Comparison of ENCODE assay signal across 23 cellular contexts in genomic region chr6:149782337-149782736, GRCh38. TPM values are rescaled to one million over a fixed set of nuclear protein-coding genes. Genes with fewer than 3 reads are reported as not detected.
DNase-seq lines count a peak whose midpoint lies in the region; ATAC-seq, FAIRE-seq and TF ChIP-seq lines count a peak whose summit lies in the region.
"Had no signal": no experiment of that assay in that cellular context is flagged by ENCODE, and none has a peak within 500 bp of the region (broad histone marks: within the 10 kb centered on the region; RNA-seq: fewer than 3 reads in every experiment).

No MANE protein-coding gene starts in this region.

- in situ Hi-C loops in HepG2 (cut with HindIII; ENCODE audit: extremely low pct_ligation_motif_present, low pct_unique_long_range_greater_than_20kb) (no loop called here), Panc1 (cut with HindIII; ENCODE audit: low pct_unique_long_range_greater_than_20kb, low sequenced_read_pairs) (no loop called here)

- H3K4me3 Mint-ChIP-seq in activated CD4-positive, alpha-beta memory T cell treated with anti-CD3 and anti-CD28 coated beads for 36 hours, result no peak overlapping the region
- H3K4me3 Mint-ChIP-seq: CD4-positive, alpha-beta memory T cell had no signal

- H3K27me3 Mint-ChIP-seq in activated CD4-positive, alpha-beta memory T cell treated with anti-CD3 and anti-CD28 coated beads for 36 hours, result no peaks in the 10 kb centered on the region
- H3K27me3 Mint-ChIP-seq: CD4-positive, alpha-beta memory T cell had no signal

- intact Hi-C loops in HepG2 (cut with micrococcal nuclease; ENCODE audit: unreplicated experiment), result no loop called here
- intact Hi-C loops in right lobe of liver (cut with DNase I), result no loop called here
- intact Hi-C loops in Panc1 (cut with micrococcal nuclease; ENCODE audit: unreplicated experiment), result no loop called here
- intact Hi-C loops in left lung (cut with DNase I), result no loop called here
- intact Hi-C loops in activated CD4-positive, alpha-beta memory T cell treated with anti-CD3 and anti-CD28 coated beads for 36 hours (cut with micrococcal nuclease), result no loop called here

- H3K9ac ChIP-seq in HepG2 (ENCODE audit: insufficient read depth, low read depth, low read length), result no peak overlapping the region

- 99% methylated on average over 2 of the region's 2 CpGs for WGBS in HepG2 (ENCODE audit: low lambda C conversion rate)
- 95% methylated on average over 2 of the region's 2 CpGs for WGBS in right lobe of liver (ENCODE audit: insufficient coverage, low coverage, low lambda C conversion rate, missing lambda C conversion rate)

- TF ChIP-seq RAD21 in HepG2 (CRISPR knock-in tag; IDR thresholded peaks at IDR 0.05), result no peak

- no peaks in the 10 kb centered on the region for H4K20me1 ChIP-seq in HepG2 (ENCODE audit: insufficient read depth, low read length)

- CTCF ChIA-PET in HepG2 (lab: Yijun Ruan, JAX; ENCODE audit: low intra/inter-chr PET ratio, low total read pairs) (no interaction called here), Panc1 (lab: Charles Lee) (no interaction called here)
- CTCF ChIA-PET in activated CD4-positive, alpha-beta memory T cell treated with anti-CD3 and anti-CD28 coated beads for 36 hours (lab: Charles Lee), result no interaction called here

- TF ChIP-seq POLR2A in HepG2 (IDR thresholded peaks at IDR 0.05; ENCODE audit: insufficient read depth in 1 of 2, low read depth in 2 of 2, low read length in 2 of 2), result no peak
- no peak for TF ChIP-seq POLR2A in right lobe of liver (IDR thresholded peaks at IDR 0.05)

- no peaks in the 10 kb centered on the region for H3K4me1 Mint-ChIP-seq in activated CD4-positive, alpha-beta memory T cell treated with anti-CD3 and anti-CD28 coated beads for 36 hours (ENCODE audit: low read depth)

- H3K4me2 ChIP-seq in HepG2 (ENCODE audit: low read depth, low read length), result no peak overlapping the region

- H3K27me3 ChIP-seq in HepG2 (ENCODE audit: control insufficient read depth in 1 of 2, insufficient read depth in 2 of 2, low read length in 2 of 2) (no peaks in the 10 kb centered on the region), right lobe of liver (no peaks in the 10 kb centered on the region), Panc1 (ENCODE audit: control insufficient read depth, insufficient read depth, low read length) (no peaks in the 10 kb centered on the region), left lung (no peaks in the 10 kb centered on the region)

- no peak overlapping the region for H2AFZ ChIP-seq in HepG2 (ENCODE audit: low read length)

- no peak overlapping the region for H3K27ac ChIP-seq in HepG2 (ENCODE audit: extremely low read length, insufficient read depth, low read length)
- H3K27ac ChIP-seq in right lobe of liver, result no peak overlapping the region
- no peak overlapping the region for H3K27ac ChIP-seq in Panc1 (ENCODE audit: low read length)
- no peak overlapping the region for H3K27ac ChIP-seq in left lung
- H3K27ac ChIP-seq: SK-N-MC had no signal

- H3K36me3 ChIP-seq in HepG2 (replicated peaks in 1 of 2; ENCODE audit: control insufficient read depth in 1 of 2, insufficient read depth in 2 of 2, low read length in 2 of 2) (peaks cover 18 to 57% of the 10 kb centered on the region in 2 experiments; a peak in 4 of 5 replicates), right lobe of liver (peaks cover 0 to 24% (median 8%) of the 10 kb centered on the region in 4 donors), Panc1 (ENCODE audit: control insufficient read depth, insufficient read depth, low read length) (peaks cover 5% of the 10 kb centered on the region; the same call in 1 of the 2 replicates), left lung (peaks cover 0 to 41% of the 10 kb centered on the region in 2 donors)

- no peak for TF ChIP-seq EP300 in HepG2 (IDR thresholded peaks at IDR 0.05; ENCODE audit: low read depth in 2 of 2, low read length in 2 of 2)
- TF ChIP-seq EP300 in HepG2 (CRISPR knock-in tag; IDR thresholded peaks at IDR 0.05; ENCODE audit: borderline replicate concordance), result no peak

- H3K4me3 ChIP-seq in HepG2 (replicated peaks in 1 of 3; ENCODE audit: insufficient read depth in 1 of 3, low read depth in 2 of 3, low read length in 3 of 3) (no peak overlapping the region), right lobe of liver (no peak overlapping the region), Panc1 (ENCODE audit: low read depth in 2 of 2, low read length in 2 of 2) (no peak overlapping the region), left lung (no peak overlapping the region)
- H3K4me3 ChIP-seq: SK-N-MC had no signal

- no peaks in the 10 kb centered on the region for H3K9me3 ChIP-seq in HepG2 (ENCODE audit: low read length)
- H3K9me3 ChIP-seq in right lobe of liver, result no peaks in the 10 kb centered on the region
- no peaks in the 10 kb centered on the region for H3K9me3 ChIP-seq in Panc1 (ENCODE audit: control insufficient read depth, insufficient read depth, low read depth, low read length)
- H3K9me3 ChIP-seq in left lung, result no peaks in the 10 kb centered on the region

- no TSS peak for BruUV-seq in HepG2 (replicated peaks; lab: Mats Ljungman, UMichigan)
- BruUV-seq in Panc1 (replicated peaks; lab: Mats Ljungman, UMichigan), result TSS peak; percentile 50

- TF ChIP-seq CTCF in HepG2 (CRISPR knock-in tag; IDR thresholded peaks at IDR 0.05), result no peak
- TF ChIP-seq CTCF in right lobe of liver (IDR thresholded peaks at IDR 0.05), result no peak
- TF ChIP-seq CTCF in Panc1 (IDR thresholded peaks at IDR 0.05), result no peak
- TF ChIP-seq CTCF in left lung (IDR thresholded peaks at IDR 0.05), result no peak
- TF ChIP-seq CTCF in GM20000 (IDR thresholded peaks at IDR 0.05; ENCODE audit: extremely low read depth, missing control alignments), result no peak

- H3K36me3 Mint-ChIP-seq in activated CD4-positive, alpha-beta memory T cell treated with anti-CD3 and anti-CD28 coated beads for 36 hours, result peaks cover 11% of the 10 kb centered on the region

- H3K4me1 ChIP-seq in HepG2 (ENCODE audit: insufficient read depth, low read length), result no peaks in the 10 kb centered on the region
- H3K4me1 ChIP-seq in right lobe of liver, result no peaks in the 10 kb centered on the region
- H3K4me1 ChIP-seq in Panc1 (ENCODE audit: control insufficient read depth, insufficient read depth, low read length), result no peaks in the 10 kb centered on the region
- H3K4me1 ChIP-seq in left lung, result no peaks in the 10 kb centered on the region

- no peaks in the 10 kb centered on the region for H3K79me2 ChIP-seq in HepG2 (ENCODE audit: insufficient read depth, low read length)

- no peak overlapping the region for H3K27ac Mint-ChIP-seq in activated CD4-positive, alpha-beta memory T cell treated with anti-CD3 and anti-CD28 coated beads for 36 hours

- ATAC-seq in HepG2 (no peak), right lobe of liver (no peak), Panc1 (no peak), left lung (peak; percentile 73)
- ATAC-seq: HCT116 had no signal

- H3K9me3 Mint-ChIP-seq in activated CD4-positive, alpha-beta memory T cell treated with anti-CD3 and anti-CD28 coated beads for 36 hours, result no peaks in the 10 kb centered on the region
- H3K9me3 Mint-ChIP-seq: CD4-positive, alpha-beta memory T cell had no signal

- POLR2A ChIA-PET in HepG2 (lab: Yijun Ruan, JAX), result no interaction called here
- POLR2A ChIA-PET in Panc1 (lab: Charles Lee), result no interaction called here
- POLR2A ChIA-PET in activated CD4-positive, alpha-beta memory T cell treated with anti-CD3 and anti-CD28 coated beads for 36 hours (lab: Charles Lee), result no interaction called here

- no peak for FAIRE-seq in HepG2 (lab: Jason Lieb, UNC)
- FAIRE-seq: GM12892, RCC 7860 had no signal

- DNase-seq in HepG2 (ENCODE audit: low spot score), result no peak
- DNase-seq in right lobe of liver, result no peak
- DNase-seq in Panc1 (ENCODE audit: low read depth, low spot score), result no peak
- DNase-seq in left lung, result no peak
- DNase-seq in NCI-H69 (lab: John Stamatoyannopoulos, UW), result no peak
- no peak for DNase-seq in activated CD4-positive, alpha-beta memory T cell treated with anti-CD3 and anti-CD28 coated beads for 36 hours
- no peak for DNase-seq in GM20000 (ENCODE audit: low spot score)
- DNase-seq: C1 segment of cervical spinal cord; CD4-positive, alpha-beta memory T cell; COR-L47; DMS79 treated with DMSO at 0.1 percent for 48 hours; GF-D8; Kasumi-1; NCI-H1105; NCI-H1436 treated with DMSO at 0.1 percent for 48 hours; NCI-H187 treated with DMSO at 0.1 percent for 48 hours; NCI-H526 treated with DMSO at 0.1 percent for 48 hours; OCI-M1; SIG-M5 had no signal

RNA-seq across cellular contexts. Expression of gene PCMT1, which starts 32.8 kb away (rescaled TPM):
- total RNA-seq in HepG2 (2016; rRNA removed; fragmentation: Illumina TruSeq; extraction: Trizol), result 134 and 169 TPM in 2 replicates
- total RNA-seq in HepG2 (2016; cell fraction: cytosol; rRNA removed; fragmentation: Illumina TruSeq; extraction: Trizol; ENCODE audit: low read depth), result 60.5 and 63.6 TPM in 2 replicates
- total RNA-seq in HepG2 (2016; cell fraction: insoluble cytoplasmic fraction; rRNA removed; fragmentation: Illumina TruSeq; extraction: Trizol), result 127 and 165 TPM in 2 replicates
- total RNA-seq in HepG2 (2016; cell fraction: membrane; rRNA removed; fragmentation: Illumina TruSeq; extraction: Trizol), result 55.2 and 56.6 TPM in 2 replicates
- total RNA-seq in HepG2 (2016; cell fraction: nucleus; rRNA removed; fragmentation: Illumina TruSeq; extraction: Trizol), result 108 and 132 TPM in 2 replicates
- polyA plus RNA-seq in HepG2 (2011; rRNA removed), result 95.6 and 112 TPM in 2 replicates
- 126 and 132 TPM in 2 replicates for polyA plus RNA-seq in HepG2 (2011; cell fraction: cytosol; rRNA removed)
- polyA plus RNA-seq in HepG2 (2011; cell fraction: nucleus; rRNA removed), result 35.3 and 41.3 TPM in 2 replicates
- polyA plus RNA-seq in HepG2 (2012), result 79.1 and 111 TPM in 2 replicates
- polyA plus RNA-seq in HepG2 (2016; cell fraction: cytosol; fragmentation: Illumina TruSeq; extraction: Trizol; ENCODE audit: low read depth), result 32.9 and 34.1 TPM in 2 replicates
- 127 and 131 TPM in 2 replicates for polyA plus RNA-seq in HepG2 (2016; cell fraction: insoluble cytoplasmic fraction; fragmentation: Illumina TruSeq; extraction: Trizol; ENCODE audit: low read depth)
- polyA plus RNA-seq in HepG2 (2016; cell fraction: membrane; fragmentation: Illumina TruSeq; extraction: Trizol; ENCODE audit: low read depth), result 34.7 and 37.2 TPM in 2 replicates
- polyA plus RNA-seq in HepG2 (2016; cell fraction: nucleus; fragmentation: Illumina TruSeq; extraction: Trizol; ENCODE audit: insufficient read depth, low read depth), result 205 and 218 TPM in 2 replicates
- 35.2 and 45.1 TPM in 2 replicates for polyA minus RNA-seq in HepG2 (2011; rRNA and poly(A)+ RNA removed; ENCODE audit: low replicate concordance)
- polyA minus RNA-seq in HepG2 (2011; cell fraction: cytosol; rRNA and poly(A)+ RNA removed), result 59.3 and 61.4 TPM in 2 replicates
- polyA minus RNA-seq in HepG2 (2011; cell fraction: nucleus; rRNA and poly(A)+ RNA removed), result 36.8 and 40.4 TPM in 2 replicates
- total RNA-seq in right lobe of liver, result 10 to 100 TPM; 40.7 to 84.5 (median 47.7) TPM
- total RNA-seq in Panc1 (2021; ENCODE audit: unreplicated experiment), result 118 TPM
- polyA plus RNA-seq in Panc1 (2012; ENCODE audit: insufficient read length), result 115 TPM
- total RNA-seq in left lung, result 10 to 100 TPM; 61.8 to 83.2 TPM
- total RNA-seq in activated CD4-positive, alpha-beta memory T cell treated with anti-CD3 and anti-CD28 coated beads for 36 hours, result 10 to 100 TPM; 92.6 to 98.0 TPM

RNA-seq across cellular contexts. Expression of gene NUP43, which starts 36.0 kb away (rescaled TPM):
- 85.1 and 148 TPM in 2 replicates for total RNA-seq in HepG2 (2016; rRNA removed; fragmentation: Illumina TruSeq; extraction: Trizol)
- total RNA-seq in HepG2 (2016; cell fraction: cytosol; rRNA removed; fragmentation: Illumina TruSeq; extraction: Trizol; ENCODE audit: low read depth), result 12.9 and 14.6 TPM in 2 replicates
- total RNA-seq in HepG2 (2016; cell fraction: insoluble cytoplasmic fraction; rRNA removed; fragmentation: Illumina TruSeq; extraction: Trizol), result 88.2 and 150 TPM in 2 replicates
- 37.4 and 44.8 TPM in 2 replicates for total RNA-seq in HepG2 (2016; cell fraction: membrane; rRNA removed; fragmentation: Illumina TruSeq; extraction: Trizol)
- total RNA-seq in HepG2 (2016; cell fraction: nucleus; rRNA removed; fragmentation: Illumina TruSeq; extraction: Trizol), result 50.3 and 56.3 TPM in 2 replicates
- polyA plus RNA-seq in HepG2 (2011; rRNA removed), result 33.0 and 38.9 TPM in 2 replicates
- polyA plus RNA-seq in HepG2 (2011; cell fraction: cytosol; rRNA removed), result 16.9 and 17.1 TPM in 2 replicates
- polyA plus RNA-seq in HepG2 (2011; cell fraction: nucleus; rRNA removed), result 20.9 and 25.1 TPM in 2 replicates
- 20.9 and 26.3 TPM in 2 replicates for polyA plus RNA-seq in HepG2 (2012)
- polyA plus RNA-seq in HepG2 (2016; cell fraction: cytosol; fragmentation: Illumina TruSeq; extraction: Trizol; ENCODE audit: low read depth), result 4.1 and 4.3 TPM in 2 replicates
- 65.8 and 72.7 TPM in 2 replicates for polyA plus RNA-seq in HepG2 (2016; cell fraction: insoluble cytoplasmic fraction; fragmentation: Illumina TruSeq; extraction: Trizol; ENCODE audit: low read depth)
- polyA plus RNA-seq in HepG2 (2016; cell fraction: membrane; fragmentation: Illumina TruSeq; extraction: Trizol; ENCODE audit: low read depth), result 14.1 and 16.4 TPM in 2 replicates
- polyA plus RNA-seq in HepG2 (2016; cell fraction: nucleus; fragmentation: Illumina TruSeq; extraction: Trizol; ENCODE audit: insufficient read depth, low read depth), result 49.9 and 50.1 TPM in 2 replicates
- polyA minus RNA-seq in HepG2 (2011; rRNA and poly(A)+ RNA removed; ENCODE audit: low replicate concordance), result 92.6 and 112 TPM in 2 replicates
- 55.7 and 62.7 TPM in 2 replicates for polyA minus RNA-seq in HepG2 (2011; cell fraction: cytosol; rRNA and poly(A)+ RNA removed)
- polyA minus RNA-seq in HepG2 (2011; cell fraction: nucleus; rRNA and poly(A)+ RNA removed), result 44.9 and 55.3 TPM in 2 replicates
- 10 to 100 TPM in 5 of 6 experiments, 1 to 10 TPM in 1; 8.8 to 15.9 (median 12.1) TPM for total RNA-seq in right lobe of liver
- total RNA-seq in Panc1 (2021; ENCODE audit: unreplicated experiment), result 53.6 TPM
- 18.9 TPM for polyA plus RNA-seq in Panc1 (2012; ENCODE audit: insufficient read length)
- 10 to 100 TPM; 28.7 to 33.8 TPM for total RNA-seq in left lung
- total RNA-seq in activated CD4-positive, alpha-beta memory T cell treated with anti-CD3 and anti-CD28 coated beads for 36 hours, result 10 to 100 TPM; 64.3 to 69.8 TPM
